8 cellular contexts compared by ENCODE assay signal in genomic region chrX:129905787-129906580, GRCh38. TPM values are rescaled to one million over a fixed set of nuclear protein-coding genes. Genes with fewer than 3 reads are reported as not detected.
A peak's percentile ranks its signal among the peaks of the same experiment; 100 is the strongest.
DNase-seq lines count a peak whose midpoint lies in the region; ATAC-seq and TF ChIP-seq lines count a peak whose summit lies in the region.

UTP14A (plus strand) TSS chrX:129906164; CDS start chrX:129906211, 47 bp downstream.

- H3K27me3 Mint-ChIP-seq in T-helper 1 cell treated with Interleukin-12 subunit alpha and Interleukin-12 subunit beta and Interleukin-4 antibody, amounts not matched to agents 30 μg/mL and 1 μg/mL, for 36 hours (ENCODE audit: low read depth): no peaks in the 10 kb centered on the region

- ATAC-seq in HG02884 (IDR thresholded peaks at IDR 0.05; ENCODE audit: unreplicated experiment) (peak; percentile 95), left cardiac atrium (peak; percentile 98 to 100), upper lobe of right lung (peak; percentile 100)

- peaks cover 4% of the 10 kb centered on the region for H3K4me1 ChIP-seq in upper lobe of right lung

- H3K4me3 ChIP-seq in upper lobe of right lung: peak within 1 kb of the TSS; percentile 68

- no peaks in the 10 kb centered on the region for H3K9me3 Mint-ChIP-seq in T-helper 1 cell treated with Interleukin-12 subunit alpha and Interleukin-12 subunit beta and Interleukin-4 antibody, amounts not matched to agents 30 μg/mL and 1 μg/mL, for 36 hours

- intact Hi-C loops in left cardiac atrium (cut with DNase I) (loop anchor here in 1 of 2 donors (10.0 kb wide), 1 partner anchor 301 kb away; no protein-coding TSS in a partner anchor), posterior vena cava (cut with DNase I) (loop anchor here in 1 of 2 donors (5.0 kb wide), 1 partner anchor 279 kb away; no protein-coding TSS in a partner anchor), upper lobe of right lung (cut with DNase I) (no loop called here)

- H3K4me3 Mint-ChIP-seq in T-helper 1 cell treated with Interleukin-12 subunit alpha and Interleukin-12 subunit beta and Interleukin-4 antibody, amounts not matched to agents 30 μg/mL and 1 μg/mL, for 36 hours: peak within 1 kb of the TSS; percentile 98

- peak within 1 kb of the TSS; percentile 81 for H3K27ac ChIP-seq in upper lobe of right lung

- no peaks in the 10 kb centered on the region for H3K9me3 ChIP-seq in upper lobe of right lung

- peak; percentile 75 for DNase-seq in GM13977 (ENCODE audit: low spot score)
- peak; percentile 92 for DNase-seq in NCI-H1694 (lab: John Stamatoyannopoulos, UW)
- peak; percentile 41 for DNase-seq in amniotic stem cell (lab: John Stamatoyannopoulos, UW)
- DNase-seq in left cardiac atrium: peak; percentile 92
- peak; percentile 96 for DNase-seq in posterior vena cava (ENCODE audit: low spot score)
- peak; percentile 92 for DNase-seq in upper lobe of right lung

- peaks cover 19% of the 10 kb centered on the region for H3K36me3 ChIP-seq in upper lobe of right lung

- peaks cover 11% of the 10 kb centered on the region for H3K36me3 Mint-ChIP-seq in T-helper 1 cell treated with Interleukin-12 subunit alpha and Interleukin-12 subunit beta and Interleukin-4 antibody, amounts not matched to agents 30 μg/mL and 1 μg/mL, for 36 hours (ENCODE audit: low read depth)

- H3K4me1 Mint-ChIP-seq in T-helper 1 cell treated with Interleukin-12 subunit alpha and Interleukin-12 subunit beta and Interleukin-4 antibody, amounts not matched to agents 30 μg/mL and 1 μg/mL, for 36 hours (ENCODE audit: low read depth): peaks cover 11% of the 10 kb centered on the region

- in situ Hi-C loops in GM13977 (cut with MboI; ENCODE audit: low pct_unique_long_range_greater_than_20kb, low sequenced_read_pairs, unreplicated experiment): no loop called here

- H3K27ac Mint-ChIP-seq in T-helper 1 cell treated with Interleukin-12 subunit alpha and Interleukin-12 subunit beta and Interleukin-4 antibody, amounts not matched to agents 30 μg/mL and 1 μg/mL, for 36 hours: peak within 1 kb of the TSS; percentile 94

- TF ChIP-seq CTCF in GM13977 (IDR thresholded peaks at IDR 0.05; ENCODE audit: extremely low read depth, insufficient read depth, missing control alignments) (no peak), upper lobe of right lung (IDR thresholded peaks at IDR 0.05) (no peak)

- H3K27me3 ChIP-seq in upper lobe of right lung: no peaks in the 10 kb centered on the region

RNA-seq across cellular contexts. Expression of gene UTP14A, which starts in this region (rescaled TPM):
- 10 to 100 TPM in 1 of 2 donors, 1 to 10 TPM in 1; 7.7 to 13.7 TPM for total RNA-seq in left cardiac atrium
- 10 to 100 TPM; 13.2 to 14.3 TPM for total RNA-seq in posterior vena cava
- total RNA-seq in upper lobe of right lung: 12.9 TPM

Comparison
In these comparisons a context has a peak if more than half of its experiments do, and no peak if none do; other contexts are left out.
1. Peak in every context shown above with its lines: DNase-seq, ATAC-seq, H3K4me3 ChIP-seq and H3K27ac ChIP-seq.
2. DNase-seq: peak in every context shown above with its lines; median percentile 96 in posterior vena cava; 92 in NCI-H1694; 92 in left cardiac atrium; 92 in upper lobe of right lung; 75 in GM13977; 41 in amniotic stem cell.